17 cellular contexts compared by ENCODE assay signal in genomic region chr22:36865346-36865745, GRCh38.
A peak's percentile ranks its signal among the peaks of the same experiment; 100 is the strongest.
DNase-seq lines count a peak whose midpoint lies in the region; ATAC-seq and TF ChIP-seq lines count a peak whose summit lies in the region.
"Had no signal": no experiment of that assay in that cellular context is flagged by ENCODE, and none has a peak within 500 bp of the region (broad histone marks: within the 10 kb centered on the region; RNA-seq: fewer than 3 reads in every experiment).

No MANE protein-coding gene starts in this region.

- H3K27ac Mint-ChIP-seq in memory B cell = peak overlapping the region; percentile 45

- DNase-seq in GM13976 (ENCODE audit: low spot score) = peak; percentile 51
- DNase-seq in amniotic epithelial cell (ENCODE audit: low read depth) = peak; percentile 10
- DNase-seq in memory B cell (ENCODE audit: low spot score in 2 of 2) = no peak
- no peak for DNase-seq in T-helper 9 cell
- DNase-seq in HPDE6-E6E7 (ENCODE audit: extremely low spot score) = no peak
- DNase-seq: activated CD4-positive, alpha-beta T cell treated with anti-CD3 and anti-CD28 coated beads for 48 hours; BE2C; DND-41; effector CD8-positive, alpha-beta T cell; foreskin melanocyte; NCI-H1417 treated with DMSO at 0.1 percent for 48 hours; NCI-H446; SW 1271 had no signal

- TF ChIP-seq CTCF in GM13976 (IDR thresholded peaks at IDR 0.05; ENCODE audit: borderline replicate concordance, control extremely low read depth, extremely low read depth, insufficient read depth, missing control alignments) = no peak

- peak overlapping the region; percentile 7 to 68 (median 39); a peak in 16 of 22 replicates for H3K9ac ChIP-seq in BLaER1 treated with 17β-estradiol and CSF1 and Interleukin-3, amounts not matched to agents 10 nM and 100 nM
- H3K9ac ChIP-seq: KMS-11 had no signal

- no peaks in the 10 kb centered on the region for H3K27me3 ChIP-seq in BLaER1 treated with 17β-estradiol and CSF1 and Interleukin-3, amounts not matched to agents 10 nM and 100 nM
- H3K27me3 ChIP-seq: BE2C had no signal

- H3K36me3 ChIP-seq in BLaER1 treated with 17β-estradiol and CSF1 and Interleukin-3, amounts not matched to agents 10 nM and 100 nM = peaks cover 40 to 58% (median 45%) of the 10 kb centered on the region in 11 experiments
- H3K36me3 ChIP-seq: BE2C had no signal

- peak overlapping the region; percentile 88 to 99 (median 98) for H3K4me2 ChIP-seq in BLaER1 treated with 17β-estradiol and CSF1 and Interleukin-3, amounts not matched to agents 10 nM and 100 nM
- H3K4me2 ChIP-seq: KMS-11 had no signal

- no peak overlapping the region for H3K4me3 Mint-ChIP-seq in memory B cell

- no peak for ATAC-seq in memory B cell (ENCODE audit: low read depth)
- no peak for ATAC-seq in HG02623 (IDR thresholded peaks at IDR 0.05; ENCODE audit: unreplicated experiment)
- ATAC-seq in HG03439 (IDR thresholded peaks at IDR 0.05; ENCODE audit: unreplicated experiment) = no peak

- H3K4me1 Mint-ChIP-seq in memory B cell = peaks cover 42% of the 10 kb centered on the region

- no peaks in the 10 kb centered on the region for H3K9me3 Mint-ChIP-seq in memory B cell

- H3K27me3 Mint-ChIP-seq in memory B cell = no peaks in the 10 kb centered on the region

- H3K27ac ChIP-seq in BLaER1 treated with 17β-estradiol and CSF1 and Interleukin-3, amounts not matched to agents 10 nM and 100 nM = peak overlapping the region in 9 of 11 experiments; percentile 32 to 99 (median 60); a peak in 18 of 22 replicates
- H3K27ac ChIP-seq: KMS-11 had no signal

- in situ Hi-C loops in GM13976 (cut with MboI; ENCODE audit: low sequenced_read_pairs, unreplicated experiment) = no loop called here

- peaks cover 38% of the 10 kb centered on the region for H3K36me3 Mint-ChIP-seq in memory B cell

- peaks cover 0 to 55% (median 12%) of the 10 kb centered on the region in 11 experiments; a peak in 12 of 22 replicates for H4K20me1 ChIP-seq in BLaER1 treated with 17β-estradiol and CSF1 and Interleukin-3, amounts not matched to agents 10 nM and 100 nM

- peak overlapping the region in 5 of 10 experiments; percentile 4 to 41 (median 30); a peak in 3 of 20 replicates for H3K4me3 ChIP-seq in BLaER1 treated with 17β-estradiol and CSF1 and Interleukin-3, amounts not matched to agents 10 nM and 100 nM

- H3K4me1 ChIP-seq in BLaER1 treated with 17β-estradiol and CSF1 and Interleukin-3, amounts not matched to agents 10 nM and 100 nM = peaks cover 55 to 70% (median 66%) of the 10 kb centered on the region in 10 experiments
- H3K4me1 ChIP-seq: BE2C had no signal

- no peaks in the 10 kb centered on the region for H3K9me3 ChIP-seq in BLaER1 treated with 17β-estradiol and CSF1 and Interleukin-3, amounts not matched to agents 10 nM and 100 nM (replicated peaks in 1 of 11)
- H3K9me3 ChIP-seq: BE2C had no signal

Comparison
In these comparisons a context has a peak if more than half of its experiments do, and no peak if none do; other contexts are left out.
1. DNase-seq: peak in GM13976 (single experiment) and amniotic epithelial cell (single experiment); none in memory B cell (0 of 2), T-helper 9 cell (single experiment) and HPDE6-E6E7 (single experiment).